11 cellular contexts compared by ENCODE assay signal in the genomic region with DNA sequence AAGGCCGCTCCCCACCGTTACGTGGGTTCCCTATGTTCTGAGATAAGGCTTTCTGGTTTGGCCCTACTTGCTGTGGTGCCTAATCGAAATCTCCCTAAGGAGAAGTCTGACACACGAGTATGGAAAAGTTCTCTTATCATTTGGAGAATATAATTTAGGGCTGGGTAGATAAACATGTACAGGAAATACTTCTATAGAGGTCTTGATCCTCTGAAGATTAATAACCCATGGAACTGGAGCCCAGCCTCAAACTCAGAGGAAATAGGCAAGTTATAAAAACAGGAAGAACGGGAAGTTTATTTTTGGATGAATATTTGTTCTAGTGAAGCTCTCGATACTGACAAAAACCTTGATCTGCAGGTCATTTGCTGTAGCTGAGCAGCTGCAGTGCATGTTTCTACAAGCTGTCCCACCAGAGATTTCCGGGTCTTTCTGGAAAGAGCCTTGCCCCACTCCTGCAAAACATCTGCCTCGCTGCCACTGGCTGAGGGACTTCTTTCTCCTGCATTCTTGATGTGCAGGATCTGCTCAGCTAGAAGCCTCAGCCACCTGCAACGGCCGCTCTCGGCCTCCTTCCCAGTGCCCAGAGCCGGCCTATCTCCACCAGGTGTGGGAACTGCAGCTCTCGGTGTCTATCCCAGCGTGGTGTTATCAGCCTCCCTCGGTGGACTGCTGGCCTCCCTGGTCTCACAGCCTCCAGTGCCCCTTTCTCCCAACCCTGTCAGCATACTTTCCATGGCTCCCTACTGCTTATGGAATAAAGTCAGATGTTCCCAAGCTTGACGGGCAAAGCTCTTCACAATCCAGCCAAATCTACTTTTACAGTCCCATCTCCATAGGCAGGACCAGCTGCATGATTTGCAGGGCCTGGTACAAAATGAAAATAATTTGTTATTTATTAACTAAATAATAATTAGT. TPM values are rescaled to one million over a fixed set of nuclear protein-coding genes. Genes with fewer than 3 reads are reported as not detected.
DNase-seq lines count a peak whose midpoint lies in the region; ATAC-seq, FAIRE-seq and TF ChIP-seq lines count a peak whose summit lies in the region.
"Had no signal": no experiment of that assay in that cellular context is flagged by ENCODE, and none has a peak within 500 bp of the region (broad histone marks: within the 10 kb centered on the region; RNA-seq: fewer than 3 reads in every experiment).

No MANE protein-coding gene starts in this region.

- no peak for TF ChIP-seq CTCF in DOHH2 (IDR thresholded peaks at IDR 0.05; ENCODE audit: low read depth, low read length, poor library complexity, severe bottlenecking)
- no peak for TF ChIP-seq CTCF in activated B cell treated with CpG ODN at 0.5 μM for 24 hours (IDR thresholded peaks at IDR 0.05)
- TF ChIP-seq CTCF in heart right ventricle (IDR thresholded peaks at IDR 0.05) = no peak

- DNase-seq in activated B cell treated with CpG ODN at 0.5 μM for 24 hours = no peak
- peak in 1 of 2 donors; percentile 23 for DNase-seq in heart right ventricle
- DNase-seq in urothelium cell line (ENCODE audit: low spot score) = no peak
- no peak for DNase-seq in activated effector memory CD4-positive, alpha-beta T cell treated with Interleukin-2 at 50 U/mL for 16 hours
- DNase-seq in COLO829 (ENCODE audit: low spot score) = no peak
- DNase-seq in NCI-H1930 (lab: John Stamatoyannopoulos, UW) = no peak
- DNase-seq: NCI-H2171 treated with DMSO at 0.1 percent for 48 hours had no signal

- ATAC-seq in activated B cell treated with CpG ODN at 0.5 μM for 24 hours (ENCODE audit: low read depth) = no peak
- ATAC-seq in heart right ventricle = peak in 7 of 8 donors; percentile 7 to 58 (median 20)

- H3K9me3 Mint-ChIP-seq in activated B cell treated with CpG ODN at 0.5 μM for 24 hours = no peaks in the 10 kb centered on the region
- H3K9me3 Mint-ChIP-seq: activated CD4-positive, alpha-beta memory T cell treated with anti-CD3 and anti-CD28 coated beads, Interleukin-2, amount 10 ng/mL, durations not matched to agents 7 days and 5 days had no signal

- H3K36me3 Mint-ChIP-seq in activated B cell treated with CpG ODN at 0.5 μM for 24 hours (ENCODE audit: low read depth) = no peaks in the 10 kb centered on the region

- intact Hi-C loops in activated B cell treated with CpG ODN at 0.5 μM for 24 hours (cut with micrococcal nuclease) (loop anchor here (1.0 kb wide), 1 partner anchor 46 kb away; no protein-coding TSS in a partner anchor), heart right ventricle (cut with DNase I) (loop anchor here in 7 of 10 donors (2.0 to 5.0 kb wide), 6 partner anchors 33 to 73 kb away; a partner anchor contains a TSS)

- peak overlapping the region; percentile 52 for H3K9ac ChIP-seq in skeletal muscle satellite cell (ENCODE audit: low read depth, low read length)

- H3K27me3 ChIP-seq in DOHH2 (ENCODE audit: control insufficient read depth, low read length) = no peaks in the 10 kb centered on the region
- H3K27me3 ChIP-seq in heart right ventricle = no peaks in the 10 kb centered on the region
- H3K27me3 ChIP-seq in skeletal muscle satellite cell (ENCODE audit: control insufficient read depth, insufficient read depth, low read length) = no peaks in the 10 kb centered on the region

- H3K36me3 ChIP-seq in DOHH2 (ENCODE audit: control insufficient read depth, low read length) (no peaks in the 10 kb centered on the region), heart right ventricle (no peaks in the 10 kb centered on the region), skeletal muscle satellite cell (ENCODE audit: insufficient read depth, low read length) (no peaks in the 10 kb centered on the region)

- peaks cover 4% of the 10 kb centered on the region for H3K27me3 Mint-ChIP-seq in activated B cell treated with CpG ODN at 0.5 μM for 24 hours

- H3K4me3 Mint-ChIP-seq in activated B cell treated with CpG ODN at 0.5 μM for 24 hours = peak overlapping the region; percentile 5
- H3K4me3 Mint-ChIP-seq: activated CD4-positive, alpha-beta memory T cell treated with anti-CD3 and anti-CD28 coated beads, Interleukin-2, amount 10 ng/mL, durations not matched to agents 7 days and 5 days had no signal

- WGBS in heart right ventricle, 2 donors = 39 to 50% methylated on average over 17 of the region's 17 CpGs

- peaks cover 51% of the 10 kb centered on the region for H3K4me1 Mint-ChIP-seq in activated B cell treated with CpG ODN at 0.5 μM for 24 hours

- no peaks in the 10 kb centered on the region for H3K9me2 ChIP-seq in DOHH2 (replicated peaks; ENCODE audit: control insufficient read depth, low read length)

- POLR2A ChIA-PET in activated B cell treated with CpG ODN at 0.5 μM for 24 hours (lab: Charles Lee) = interaction anchor here (1.0 to 1.5 kb wide), 4 partner anchors 9 to 156 kb away, joined by 3 to 4 read pairs (median 3); a partner anchor contains a TSS

- FAIRE-seq in urothelium cell line (lab: Jason Lieb, UNC) = no peak
- FAIRE-seq: G401.6 had no signal

- H3K4me3 ChIP-seq in DOHH2 (ENCODE audit: low read length) = peak overlapping the region; percentile 66
- H3K4me3 ChIP-seq in heart right ventricle = peak overlapping the region in 4 of 10 donors; percentile 12 to 32 (median 30)
- H3K4me3 ChIP-seq in skeletal muscle satellite cell (ENCODE audit: low read length) = peak overlapping the region; percentile 46

- H3K4me2 ChIP-seq in DOHH2 (ENCODE audit: low read length) (peak overlapping the region; percentile 76), skeletal muscle satellite cell (ENCODE audit: low read length) (peak overlapping the region; percentile 57)

- H3K27ac ChIP-seq in DOHH2 (ENCODE audit: low read depth, low read length) (peak overlapping the region; percentile 68), heart right ventricle (peak overlapping the region in 9 of 10 donors; percentile 65 to 87 (median 71))

- H3K79me2 ChIP-seq in DOHH2 (ENCODE audit: control insufficient read depth, low read length) = peaks cover 48% of the 10 kb centered on the region

- no peak overlapping the region for H3K27ac Mint-ChIP-seq in activated B cell treated with CpG ODN at 0.5 μM for 24 hours
- H3K27ac Mint-ChIP-seq: activated CD4-positive, alpha-beta memory T cell treated with anti-CD3 and anti-CD28 coated beads, Interleukin-2, amount 10 ng/mL, durations not matched to agents 7 days and 5 days had no signal

- peaks cover 3% of the 10 kb centered on the region; the same call in 1 of the 2 replicates for H4K20me1 ChIP-seq in DOHH2 (ENCODE audit: control insufficient read depth, insufficient read depth, low read depth, low read length)

- peaks cover 8% of the 10 kb centered on the region for H3F3A ChIP-seq in DOHH2 (ENCODE audit: control insufficient read depth, insufficient read depth)

- H3K4me1 ChIP-seq in DOHH2 (ENCODE audit: control insufficient read depth, low read length) (peaks cover 83% of the 10 kb centered on the region), heart right ventricle (peaks cover 13 to 91% (median 64%) of the 10 kb centered on the region in 9 donors), skeletal muscle satellite cell (ENCODE audit: control insufficient read depth, insufficient read depth, low read length) (peaks cover 48% of the 10 kb centered on the region)

- H3K9me3 ChIP-seq in DOHH2 (ENCODE audit: control insufficient read depth, insufficient read depth, low read length) (no peaks in the 10 kb centered on the region), heart right ventricle (no peaks in the 10 kb centered on the region), skeletal muscle satellite cell (replicated peaks; ENCODE audit: low read length) (no peaks in the 10 kb centered on the region)

- CTCF ChIA-PET in activated B cell treated with CpG ODN at 0.5 μM for 24 hours (lab: Charles Lee) = interaction anchor here (1.0 to 1.4 kb wide), 3 partner anchors 11 to 51 kb away, joined by 3 read pairs; no protein-coding TSS in a partner anchor

RNA-seq across cellular contexts. Expression of a gene that starts 48.6 kb away (rescaled TPM):
- total RNA-seq in activated B cell treated with CpG ODN at 0.5 μM for 24 hours = 2.5 and 3.1 TPM in 2 replicates
- total RNA-seq in heart right ventricle = 10 to 100 TPM; 13.5 to 20.7 (median 17.2) TPM
- polyA plus RNA-seq in heart right ventricle = 10 to 100 TPM; 10.2 to 10.4 TPM
- 21.5 and 36.9 TPM in 2 replicates for total RNA-seq in skeletal muscle satellite cell (2012; rRNA removed)
